8 cellular contexts compared by ENCODE assay signal in the genomic region with DNA sequence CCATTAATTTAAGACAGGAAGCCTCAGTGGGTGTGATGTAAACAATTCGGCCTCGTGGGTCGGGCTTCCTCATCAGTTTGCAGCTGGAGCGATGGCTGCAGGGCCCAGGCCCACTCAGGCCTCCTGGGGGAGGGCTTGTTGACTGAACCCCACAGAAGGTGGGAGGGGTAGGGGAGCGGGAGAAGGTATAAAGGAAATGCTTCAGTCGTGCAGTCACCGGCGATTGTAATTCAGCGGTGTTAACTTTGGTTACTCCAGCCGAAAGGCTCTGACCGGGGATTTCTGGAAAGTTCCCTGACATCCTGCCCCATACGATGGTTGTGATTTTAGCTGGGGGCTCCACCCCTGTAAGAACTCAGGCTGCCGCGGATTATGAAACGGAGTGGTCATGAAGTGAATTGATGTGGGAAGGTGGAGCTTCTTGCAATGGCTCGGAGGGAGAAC.
DNase-seq lines count a peak whose midpoint lies in the region; ATAC-seq and TF ChIP-seq lines count a peak whose summit lies in the region.

No MANE protein-coding gene starts in this region.

- DNase-seq in GM03348 (ENCODE audit: low spot score), result peak; percentile 8
- peak; percentile 45 for DNase-seq in activated CD8-positive, alpha-beta T cell treated with anti-CD3 and anti-CD28 coated beads for 36 hours
- DNase-seq in globus pallidus (ENCODE audit: low spot score), result peak; percentile 30
- peak; percentile 27 for DNase-seq in omental fat pad (ENCODE audit: low spot score)
- DNase-seq in NCI-H1092 (lab: John Stamatoyannopoulos, UW), result no peak
- DNase-seq in COLO829 (ENCODE audit: low spot score), result no peak
- no peak for DNase-seq in NCI-H2196 treated with DMSO at 0.1 percent for 48 hours (lab: John Stamatoyannopoulos, UW; ENCODE audit: unreplicated experiment)

- peak overlapping the region; percentile 78 for H3K4me3 Mint-ChIP-seq in activated CD8-positive, alpha-beta T cell treated with anti-CD3 and anti-CD28 coated beads for 36 hours

- intact Hi-C loops in activated CD8-positive, alpha-beta T cell treated with anti-CD3 and anti-CD28 coated beads for 36 hours (cut with micrococcal nuclease), result no loop called here

- CTCF ChIA-PET in activated CD8-positive, alpha-beta T cell treated with anti-CD3 and anti-CD28 coated beads for 36 hours (lab: Charles Lee), result interaction anchor here (1.8 kb wide), 1 partner anchor 223 kb away, joined by 7 read pairs; no protein-coding TSS in a partner anchor

- POLR2A ChIA-PET in activated CD8-positive, alpha-beta T cell treated with anti-CD3 and anti-CD28 coated beads for 36 hours (lab: Charles Lee), result interaction anchor here (1.6 kb wide), 1 partner anchor 13 kb away, joined by 6 read pairs; no protein-coding TSS in a partner anchor

- peaks cover 16% of the 10 kb centered on the region for H3K27me3 Mint-ChIP-seq in activated CD8-positive, alpha-beta T cell treated with anti-CD3 and anti-CD28 coated beads for 36 hours

- peaks cover 4% of the 10 kb centered on the region for H3K9me3 Mint-ChIP-seq in activated CD8-positive, alpha-beta T cell treated with anti-CD3 and anti-CD28 coated beads for 36 hours

- H3K36me3 Mint-ChIP-seq in activated CD8-positive, alpha-beta T cell treated with anti-CD3 and anti-CD28 coated beads for 36 hours (ENCODE audit: low read depth), result no peaks in the 10 kb centered on the region

- TF ChIP-seq CTCF in activated CD8-positive, alpha-beta T cell treated with anti-CD3 and anti-CD28 coated beads for 36 hours (IDR thresholded peaks at IDR 0.05), result no peak
- no peak for TF ChIP-seq CTCF in omental fat pad (IDR thresholded peaks at IDR 0.05)

- peak; percentile 65 for ATAC-seq in activated CD8-positive, alpha-beta T cell treated with anti-CD3 and anti-CD28 coated beads for 36 hours
- peak; percentile 83 for ATAC-seq in omental fat pad (ENCODE audit: low FRiP score)
- no peak for ATAC-seq in HG02981 (IDR thresholded peaks at IDR 0.05; ENCODE audit: unreplicated experiment)

- peaks cover 19% of the 10 kb centered on the region for H3K4me1 Mint-ChIP-seq in activated CD8-positive, alpha-beta T cell treated with anti-CD3 and anti-CD28 coated beads for 36 hours (ENCODE audit: low read depth)

- H3K27ac Mint-ChIP-seq in activated CD8-positive, alpha-beta T cell treated with anti-CD3 and anti-CD28 coated beads for 36 hours, result no peak overlapping the region

Comparison
In these comparisons a context has a peak if more than half of its experiments do, and no peak if none do; other contexts are left out.
1. DNase-seq: peak in GM03348 (single experiment), activated CD8-positive, alpha-beta T cell treated with anti-CD3 and anti-CD28 coated beads for 36 hours (single experiment), globus pallidus (single experiment) and omental fat pad (single experiment); none in NCI-H1092 (single experiment), COLO829 (single experiment) and NCI-H2196 treated with DMSO at 0.1 percent for 48 hours (single experiment).